Comparison of ENCODE assay signal across 1 cellular context in the genomic region with DNA sequence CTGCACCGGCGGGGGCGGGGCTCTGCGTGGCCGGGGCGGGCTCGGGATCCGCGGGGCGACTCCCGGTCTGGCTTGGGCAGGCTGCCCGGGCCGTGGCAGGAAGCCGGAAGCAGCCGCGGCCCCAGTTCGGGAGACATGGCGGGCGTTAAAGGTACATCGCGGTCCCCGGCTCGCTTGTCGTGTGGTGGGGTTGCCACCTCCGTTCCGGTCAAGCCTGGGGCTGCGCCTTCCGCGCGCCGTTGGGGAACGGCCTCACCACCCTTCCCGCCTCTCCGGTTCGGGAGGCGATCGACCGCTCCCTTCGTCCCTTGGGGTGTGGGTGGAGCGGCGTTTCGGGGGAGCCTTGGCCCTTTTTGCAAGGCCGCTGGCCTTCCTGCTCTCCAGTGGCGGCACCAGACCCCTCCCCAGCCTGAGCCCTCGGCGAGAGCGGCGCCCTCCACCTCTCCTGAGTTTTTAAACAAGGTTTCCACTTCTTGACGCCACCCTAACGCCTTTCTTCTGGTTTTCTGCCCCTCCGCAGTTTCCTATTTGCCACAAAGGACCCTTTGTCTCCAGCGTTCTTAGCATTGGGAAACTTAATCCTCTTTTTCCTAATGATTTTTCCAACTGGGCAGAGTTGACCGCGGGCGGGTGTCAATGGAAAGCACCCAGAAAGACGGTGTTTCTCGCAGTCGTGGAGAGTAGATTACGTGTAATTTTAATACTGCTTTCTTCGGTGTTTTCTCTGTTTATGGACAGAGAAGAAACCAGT.
A peak's percentile ranks its signal among the peaks of the same experiment; 100 is the strongest.
TF ChIP-seq lines count a peak whose summit lies in the region.

A gene with protein sequence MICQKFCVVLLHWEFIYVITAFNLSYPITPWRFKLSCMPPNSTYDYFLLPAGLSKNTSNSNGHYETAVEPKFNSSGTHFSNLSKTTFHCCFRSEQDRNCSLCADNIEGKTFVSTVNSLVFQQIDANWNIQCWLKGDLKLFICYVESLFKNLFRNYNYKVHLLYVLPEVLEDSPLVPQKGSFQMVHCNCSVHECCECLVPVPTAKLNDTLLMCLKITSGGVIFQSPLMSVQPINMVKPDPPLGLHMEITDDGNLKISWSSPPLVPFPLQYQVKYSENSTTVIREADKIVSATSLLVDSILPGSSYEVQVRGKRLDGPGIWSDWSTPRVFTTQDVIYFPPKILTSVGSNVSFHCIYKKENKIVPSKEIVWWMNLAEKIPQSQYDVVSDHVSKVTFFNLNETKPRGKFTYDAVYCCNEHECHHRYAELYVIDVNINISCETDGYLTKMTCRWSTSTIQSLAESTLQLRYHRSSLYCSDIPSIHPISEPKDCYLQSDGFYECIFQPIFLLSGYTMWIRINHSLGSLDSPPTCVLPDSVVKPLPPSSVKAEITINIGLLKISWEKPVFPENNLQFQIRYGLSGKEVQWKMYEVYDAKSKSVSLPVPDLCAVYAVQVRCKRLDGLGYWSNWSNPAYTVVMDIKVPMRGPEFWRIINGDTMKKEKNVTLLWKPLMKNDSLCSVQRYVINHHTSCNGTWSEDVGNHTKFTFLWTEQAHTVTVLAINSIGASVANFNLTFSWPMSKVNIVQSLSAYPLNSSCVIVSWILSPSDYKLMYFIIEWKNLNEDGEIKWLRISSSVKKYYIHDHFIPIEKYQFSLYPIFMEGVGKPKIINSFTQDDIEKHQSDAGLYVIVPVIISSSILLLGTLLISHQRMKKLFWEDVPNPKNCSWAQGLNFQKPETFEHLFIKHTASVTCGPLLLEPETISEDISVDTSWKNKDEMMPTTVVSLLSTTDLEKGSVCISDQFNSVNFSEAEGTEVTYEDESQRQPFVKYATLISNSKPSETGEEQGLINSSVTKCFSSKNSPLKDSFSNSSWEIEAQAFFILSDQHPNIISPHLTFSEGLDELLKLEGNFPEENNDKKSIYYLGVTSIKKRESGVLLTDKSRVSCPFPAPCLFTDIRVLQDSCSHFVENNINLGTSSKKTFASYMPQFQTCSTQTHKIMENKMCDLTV (plus strand): TSS at position 79 of the 751 bp plus-strand sequence. CDS start 144,898 bp downstream, outside the sequence.
A gene with protein sequence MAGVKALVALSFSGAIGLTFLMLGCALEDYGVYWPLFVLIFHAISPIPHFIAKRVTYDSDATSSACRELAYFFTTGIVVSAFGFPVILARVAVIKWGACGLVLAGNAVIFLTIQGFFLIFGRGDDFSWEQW (plus strand): TSS at position 79 of the 751 bp plus-strand sequence. CDS start 57 bp downstream, at position 136.

TF ChIP-seq in HepG2, 621 proteins besides CTCF, POLR2A, EP300 and RAD21 (continued from another document and continues in another):
- TF ChIP-seq, protein P1, sequence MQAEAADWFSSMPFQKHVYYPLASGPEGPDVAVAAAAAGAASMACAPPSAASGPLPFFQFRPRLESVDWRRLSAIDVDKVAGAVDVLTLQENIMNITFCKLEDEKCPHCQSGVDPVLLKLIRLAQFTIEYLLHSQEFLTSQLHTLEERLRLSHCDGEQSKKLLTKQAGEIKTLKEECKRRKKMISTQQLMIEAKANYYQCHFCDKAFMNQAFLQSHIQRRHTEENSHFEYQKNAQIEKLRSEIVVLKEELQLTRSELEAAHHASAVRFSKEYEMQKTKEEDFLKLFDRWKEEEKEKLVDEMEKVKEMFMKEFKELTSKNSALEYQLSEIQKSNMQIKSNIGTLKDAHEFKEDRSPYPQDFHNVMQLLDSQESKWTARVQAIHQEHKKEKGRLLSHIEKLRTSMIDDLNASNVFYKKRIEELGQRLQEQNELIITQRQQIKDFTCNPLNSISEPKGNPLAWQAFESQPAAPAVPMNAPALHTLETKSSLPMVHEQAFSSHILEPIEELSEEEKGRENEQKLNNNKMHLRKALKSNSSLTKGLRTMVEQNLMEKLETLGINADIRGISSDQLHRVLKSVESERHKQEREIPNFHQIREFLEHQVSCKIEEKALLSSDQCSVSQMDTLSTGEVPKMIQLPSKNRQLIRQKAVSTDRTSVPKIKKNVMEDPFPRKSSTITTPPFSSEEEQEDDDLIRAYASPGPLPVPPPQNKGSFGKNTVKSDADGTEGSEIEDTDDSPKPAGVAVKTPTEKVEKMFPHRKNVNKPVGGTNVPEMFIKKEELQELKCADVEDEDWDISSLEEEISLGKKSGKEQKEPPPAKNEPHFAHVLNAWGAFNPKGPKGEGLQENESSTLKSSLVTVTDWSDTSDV (CRISPR knock-in tag; IDR thresholded peaks at IDR 0.05), result no peak
- TF ChIP-seq, protein P2, sequence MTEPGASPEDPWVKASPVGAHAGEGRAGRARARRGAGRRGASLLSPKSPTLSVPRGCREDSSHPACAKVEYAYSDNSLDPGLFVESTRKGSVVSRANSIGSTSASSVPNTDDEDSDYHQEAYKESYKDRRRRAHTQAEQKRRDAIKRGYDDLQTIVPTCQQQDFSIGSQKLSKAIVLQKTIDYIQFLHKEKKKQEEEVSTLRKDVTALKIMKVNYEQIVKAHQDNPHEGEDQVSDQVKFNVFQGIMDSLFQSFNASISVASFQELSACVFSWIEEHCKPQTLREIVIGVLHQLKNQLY (CRISPR knock-in tag; IDR thresholded peaks at IDR 0.05), result no peak
- TF ChIP-seq ZNF354B (CRISPR knock-in tag; IDR thresholded peaks at IDR 0.05) (no peak), ZNF552 (CRISPR knock-in tag; IDR thresholded peaks at IDR 0.05; ENCODE audit: borderline replicate concordance) (no peak), ZNF496 (CRISPR knock-in tag; IDR thresholded peaks at IDR 0.05; ENCODE audit: insufficient replicate concordance) (no peak), ZNF577 (CRISPR knock-in tag; IDR thresholded peaks at IDR 0.05; ENCODE audit: borderline replicate concordance, low read depth) (no peak), ZFP82 (CRISPR knock-in tag; IDR thresholded peaks at IDR 0.05; ENCODE audit: borderline replicate concordance) (no peak), ZSCAN20 (CRISPR knock-in tag; IDR thresholded peaks at IDR 0.05; ENCODE audit: borderline replicate concordance) (no peak), HNRNPUL1 (IDR thresholded peaks at IDR 0.05; ENCODE audit: low read depth, low read length) (no peak), U2AF2 (IDR thresholded peaks at IDR 0.05; ENCODE audit: low read depth, low read length) (no peak), PHF21A (CRISPR knock-in tag; IDR thresholded peaks at IDR 0.05) (no peak), SRSF4 (IDR thresholded peaks at IDR 0.05; ENCODE audit: low read depth, low read length, poor library complexity, severe bottlenecking) (no peak), CEBPG (CRISPR knock-in tag; IDR thresholded peaks at IDR 0.05) (no peak), ZFP62 (CRISPR knock-in tag; IDR thresholded peaks at IDR 0.05) (no peak), SRSF9 (IDR thresholded peaks at IDR 0.05; ENCODE audit: borderline replicate concordance, insufficient read depth, low read depth, low read length, poor library complexity, severe bottlenecking) (no peak), ZFAT (CRISPR knock-in tag; conservative IDR thresholded peaks at IDR 0.05) (no peak), ZMYM4 (CRISPR knock-in tag; IDR thresholded peaks at IDR 0.05) (peak; percentile 76)
- TF ChIP-seq, protein P3, sequence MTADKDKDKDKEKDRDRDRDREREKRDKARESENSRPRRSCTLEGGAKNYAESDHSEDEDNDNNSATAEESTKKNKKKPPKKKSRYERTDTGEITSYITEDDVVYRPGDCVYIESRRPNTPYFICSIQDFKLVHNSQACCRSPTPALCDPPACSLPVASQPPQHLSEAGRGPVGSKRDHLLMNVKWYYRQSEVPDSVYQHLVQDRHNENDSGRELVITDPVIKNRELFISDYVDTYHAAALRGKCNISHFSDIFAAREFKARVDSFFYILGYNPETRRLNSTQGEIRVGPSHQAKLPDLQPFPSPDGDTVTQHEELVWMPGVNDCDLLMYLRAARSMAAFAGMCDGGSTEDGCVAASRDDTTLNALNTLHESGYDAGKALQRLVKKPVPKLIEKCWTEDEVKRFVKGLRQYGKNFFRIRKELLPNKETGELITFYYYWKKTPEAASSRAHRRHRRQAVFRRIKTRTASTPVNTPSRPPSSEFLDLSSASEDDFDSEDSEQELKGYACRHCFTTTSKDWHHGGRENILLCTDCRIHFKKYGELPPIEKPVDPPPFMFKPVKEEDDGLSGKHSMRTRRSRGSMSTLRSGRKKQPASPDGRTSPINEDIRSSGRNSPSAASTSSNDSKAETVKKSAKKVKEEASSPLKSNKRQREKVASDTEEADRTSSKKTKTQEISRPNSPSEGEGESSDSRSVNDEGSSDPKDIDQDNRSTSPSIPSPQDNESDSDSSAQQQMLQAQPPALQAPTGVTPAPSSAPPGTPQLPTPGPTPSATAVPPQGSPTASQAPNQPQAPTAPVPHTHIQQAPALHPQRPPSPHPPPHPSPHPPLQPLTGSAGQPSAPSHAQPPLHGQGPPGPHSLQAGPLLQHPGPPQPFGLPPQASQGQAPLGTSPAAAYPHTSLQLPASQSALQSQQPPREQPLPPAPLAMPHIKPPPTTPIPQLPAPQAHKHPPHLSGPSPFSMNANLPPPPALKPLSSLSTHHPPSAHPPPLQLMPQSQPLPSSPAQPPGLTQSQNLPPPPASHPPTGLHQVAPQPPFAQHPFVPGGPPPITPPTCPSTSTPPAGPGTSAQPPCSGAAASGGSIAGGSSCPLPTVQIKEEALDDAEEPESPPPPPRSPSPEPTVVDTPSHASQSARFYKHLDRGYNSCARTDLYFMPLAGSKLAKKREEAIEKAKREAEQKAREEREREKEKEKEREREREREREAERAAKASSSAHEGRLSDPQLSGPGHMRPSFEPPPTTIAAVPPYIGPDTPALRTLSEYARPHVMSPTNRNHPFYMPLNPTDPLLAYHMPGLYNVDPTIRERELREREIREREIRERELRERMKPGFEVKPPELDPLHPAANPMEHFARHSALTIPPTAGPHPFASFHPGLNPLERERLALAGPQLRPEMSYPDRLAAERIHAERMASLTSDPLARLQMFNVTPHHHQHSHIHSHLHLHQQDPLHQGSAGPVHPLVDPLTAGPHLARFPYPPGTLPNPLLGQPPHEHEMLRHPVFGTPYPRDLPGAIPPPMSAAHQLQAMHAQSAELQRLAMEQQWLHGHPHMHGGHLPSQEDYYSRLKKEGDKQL (CRISPR knock-in tag; IDR thresholded peaks at IDR 0.05; ENCODE audit: low read depth), result no peak
- TF ChIP-seq, protein P4, sequence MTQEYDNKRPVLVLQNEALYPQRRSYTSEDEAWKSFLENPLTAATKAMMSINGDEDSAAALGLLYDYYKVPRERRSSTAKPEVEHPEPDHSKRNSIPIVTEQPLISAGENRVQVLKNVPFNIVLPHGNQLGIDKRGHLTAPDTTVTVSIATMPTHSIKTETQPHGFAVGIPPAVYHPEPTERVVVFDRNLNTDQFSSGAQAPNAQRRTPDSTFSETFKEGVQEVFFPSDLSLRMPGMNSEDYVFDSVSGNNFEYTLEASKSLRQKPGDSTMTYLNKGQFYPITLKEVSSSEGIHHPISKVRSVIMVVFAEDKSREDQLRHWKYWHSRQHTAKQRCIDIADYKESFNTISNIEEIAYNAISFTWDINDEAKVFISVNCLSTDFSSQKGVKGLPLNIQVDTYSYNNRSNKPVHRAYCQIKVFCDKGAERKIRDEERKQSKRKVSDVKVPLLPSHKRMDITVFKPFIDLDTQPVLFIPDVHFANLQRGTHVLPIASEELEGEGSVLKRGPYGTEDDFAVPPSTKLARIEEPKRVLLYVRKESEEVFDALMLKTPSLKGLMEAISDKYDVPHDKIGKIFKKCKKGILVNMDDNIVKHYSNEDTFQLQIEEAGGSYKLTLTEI (CRISPR knock-in tag; conservative IDR thresholded peaks at IDR 0.05), result no peak
- TF ChIP-seq, protein P5, sequence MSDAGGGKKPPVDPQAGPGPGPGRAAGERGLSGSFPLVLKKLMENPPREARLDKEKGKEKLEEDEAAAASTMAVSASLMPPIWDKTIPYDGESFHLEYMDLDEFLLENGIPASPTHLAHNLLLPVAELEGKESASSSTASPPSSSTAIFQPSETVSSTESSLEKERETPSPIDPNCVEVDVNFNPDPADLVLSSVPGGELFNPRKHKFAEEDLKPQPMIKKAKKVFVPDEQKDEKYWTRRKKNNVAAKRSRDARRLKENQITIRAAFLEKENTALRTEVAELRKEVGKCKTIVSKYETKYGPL (CRISPR knock-in tag; IDR thresholded peaks at IDR 0.05), result 0 out of 2 replicates have a peak, but pooled peaks have one; percentile 25
- TF ChIP-seq, protein P6, sequence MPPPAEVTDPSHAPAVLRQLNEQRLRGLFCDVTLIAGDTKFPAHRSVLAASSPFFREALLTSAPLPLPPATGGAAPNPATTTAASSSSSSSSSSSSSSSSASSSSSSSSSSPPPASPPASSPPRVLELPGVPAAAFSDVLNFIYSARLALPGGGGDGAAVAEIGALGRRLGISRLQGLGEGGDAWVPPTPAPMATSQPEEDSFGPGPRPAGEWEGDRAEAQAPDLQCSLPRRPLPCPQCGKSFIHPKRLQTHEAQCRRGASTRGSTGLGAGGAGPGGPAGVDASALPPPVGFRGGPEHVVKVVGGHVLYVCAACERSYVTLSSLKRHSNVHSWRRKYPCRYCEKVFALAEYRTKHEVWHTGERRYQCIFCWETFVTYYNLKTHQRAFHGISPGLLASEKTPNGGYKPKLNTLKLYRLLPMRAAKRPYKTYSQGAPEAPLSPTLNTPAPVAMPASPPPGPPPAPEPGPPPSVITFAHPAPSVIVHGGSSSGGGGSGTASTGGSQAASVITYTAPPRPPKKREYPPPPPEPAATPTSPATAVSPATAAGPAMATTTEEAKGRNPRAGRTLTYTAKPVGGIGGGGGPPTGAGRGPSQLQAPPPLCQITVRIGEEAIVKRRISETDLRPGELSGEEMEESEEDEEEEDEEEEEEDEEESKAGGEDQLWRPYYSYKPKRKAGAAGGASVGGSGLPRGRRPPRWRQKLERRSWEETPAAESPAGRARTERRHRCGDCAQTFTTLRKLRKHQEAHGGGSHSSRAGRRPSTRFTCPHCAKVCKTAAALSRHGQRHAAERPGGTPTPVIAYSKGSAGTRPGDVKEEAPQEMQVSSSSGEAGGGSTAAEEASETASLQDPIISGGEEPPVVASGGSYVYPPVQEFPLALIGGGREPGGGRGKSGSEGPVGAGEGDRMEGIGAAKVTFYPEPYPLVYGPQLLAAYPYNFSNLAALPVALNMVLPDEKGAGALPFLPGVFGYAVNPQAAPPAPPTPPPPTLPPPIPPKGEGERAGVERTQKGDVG (CRISPR knock-in tag; IDR thresholded peaks at IDR 0.05; ENCODE audit: borderline replicate concordance), result no peak
- TF ChIP-seq, protein P7, sequence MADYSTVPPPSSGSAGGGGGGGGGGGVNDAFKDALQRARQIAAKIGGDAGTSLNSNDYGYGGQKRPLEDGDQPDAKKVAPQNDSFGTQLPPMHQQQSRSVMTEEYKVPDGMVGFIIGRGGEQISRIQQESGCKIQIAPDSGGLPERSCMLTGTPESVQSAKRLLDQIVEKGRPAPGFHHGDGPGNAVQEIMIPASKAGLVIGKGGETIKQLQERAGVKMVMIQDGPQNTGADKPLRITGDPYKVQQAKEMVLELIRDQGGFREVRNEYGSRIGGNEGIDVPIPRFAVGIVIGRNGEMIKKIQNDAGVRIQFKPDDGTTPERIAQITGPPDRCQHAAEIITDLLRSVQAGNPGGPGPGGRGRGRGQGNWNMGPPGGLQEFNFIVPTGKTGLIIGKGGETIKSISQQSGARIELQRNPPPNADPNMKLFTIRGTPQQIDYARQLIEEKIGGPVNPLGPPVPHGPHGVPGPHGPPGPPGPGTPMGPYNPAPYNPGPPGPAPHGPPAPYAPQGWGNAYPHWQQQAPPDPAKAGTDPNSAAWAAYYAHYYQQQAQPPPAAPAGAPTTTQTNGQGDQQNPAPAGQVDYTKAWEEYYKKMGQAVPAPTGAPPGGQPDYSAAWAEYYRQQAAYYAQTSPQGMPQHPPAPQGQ (CRISPR knock-in tag; IDR thresholded peaks at IDR 0.05; ENCODE audit: borderline replicate concordance), result no peak
